ENCODE assay signal across 25 cellular contexts in the genomic region with DNA sequence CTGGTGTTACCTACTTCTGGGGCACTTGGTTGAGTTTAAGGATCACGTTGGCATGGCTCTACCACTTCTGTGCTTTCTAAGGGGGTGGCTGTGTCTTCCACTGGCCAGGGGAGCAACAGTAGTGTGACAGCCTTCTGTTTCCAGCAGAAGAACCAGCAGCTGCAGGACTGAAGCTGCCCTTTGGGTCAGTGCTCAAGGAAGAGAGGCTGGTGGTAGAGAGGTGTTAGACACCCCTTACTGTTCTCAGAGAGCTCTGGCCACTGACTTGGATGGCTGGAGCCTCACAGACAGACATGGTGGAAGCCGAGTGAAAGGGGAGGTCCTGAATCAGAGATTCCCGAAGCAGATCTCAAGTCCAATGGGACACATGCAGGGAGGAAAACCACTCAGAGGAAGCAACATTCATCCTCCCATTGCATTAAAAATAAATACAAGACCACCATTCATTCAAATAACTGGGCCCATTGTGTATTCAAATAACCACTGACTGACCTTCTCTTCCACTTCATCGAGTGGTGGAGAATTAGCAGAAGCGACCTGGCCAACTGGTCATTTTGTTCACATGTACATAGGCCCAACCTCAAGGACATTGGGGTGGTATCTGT.
DNase-seq lines count a peak whose midpoint lies in the region; ATAC-seq, FAIRE-seq and TF ChIP-seq lines count a peak whose summit lies in the region.
"Had no signal": no experiment of that assay in that cellular context is flagged by ENCODE, and none has a peak within 500 bp of the region (broad histone marks: within the 10 kb centered on the region; RNA-seq: fewer than 3 reads in every experiment).

No MANE protein-coding gene starts in this region.

- POLR2A ChIA-PET in H1 (lab: Charles Lee; ENCODE audit: partially characterized antibody) = no interaction called here

- H2AFZ ChIP-seq in H1 (ENCODE audit: low read length) = no peak overlapping the region

- H2BK15ac ChIP-seq in H1 (ENCODE audit: low read length) = no peak overlapping the region

- DNase-seq in RPMI7951 (ENCODE audit: low read depth) (peak; percentile 38), H1 (ENCODE audit: low read depth in 1 of 2, low spot score in 2 of 2) (no peak), foreskin melanocyte (peak; percentile 82), HCEC 1CT (no peak), T1000 (lab: John Stamatoyannopoulos, UW) (no peak)
- DNase-seq: BE2C; C1 segment of cervical spinal cord; CD4-positive, alpha-beta T cell; CD8-positive, alpha-beta T cell; COR-L47; DMS 273 treated with DMSO at 0.1 percent for 48 hours; DMS153; DMS53; DMS79; DND-41; EL; GDM1 had no signal

- no peak overlapping the region for H3K56ac ChIP-seq in H1 (replicated peaks; ENCODE audit: insufficient read length, low read depth, low read length)

- H4K8ac ChIP-seq in H1 (ENCODE audit: extremely low read depth, insufficient read depth, low read length) = peak overlapping the region; percentile 45; the same call in 1 of the 2 replicates

- no peak for TF ChIP-seq POLR2A in H1 (IDR thresholded peaks at IDR 0.05; ENCODE audit: control extremely low read depth in 1 of 2, low read depth in 2 of 2, low read length in 2 of 2)

- H3K23ac ChIP-seq in H1 (ENCODE audit: insufficient read length) = no peak overlapping the region

- no peaks in the 10 kb centered on the region for H3K79me2 ChIP-seq in H1 (ENCODE audit: control insufficient read depth in 1 of 2, insufficient read depth in 2 of 2, low read length in 2 of 2)

- H3K4me1 ChIP-seq in H1 (replicated peaks in 1 of 4; ENCODE audit: control insufficient read depth in 3 of 4, insufficient read depth in 4 of 4, low read length in 3 of 4) = peaks cover 2 to 11% (median 4%) of the 10 kb centered on the region in 4 experiments
- H3K4me1 ChIP-seq: A549, BE2C had no signal

- no peak overlapping the region for H3K18ac ChIP-seq in H1 (ENCODE audit: extremely low read depth, low read length)

- no peaks in the 10 kb centered on the region for H3K9me3 ChIP-seq in H1 (ENCODE audit: insufficient read depth in 2 of 2, low read depth in 1 of 2, low read length in 1 of 2)
- H3K9me3 ChIP-seq: A549, BE2C, BLaER1 had no signal

- TF ChIP-seq EP300 in H1 (IDR thresholded peaks at IDR 0.05; ENCODE audit: borderline replicate concordance in 1 of 2, low read depth in 2 of 2, low read length in 2 of 2) = no peak

- no peak overlapping the region for H2AK5ac ChIP-seq in H1 (ENCODE audit: low read depth, low read length)

- no peak for FAIRE-seq in H1 (lab: Jason Lieb, UNC)
- FAIRE-seq: A549, GM12878, GM12892, GM18507 had no signal

- H3K4me3 ChIP-seq in H1 (ENCODE audit: extremely low read depth in 1 of 4, insufficient read depth in 2 of 4, low read depth in 3 of 4, low read length in 4 of 4) = no peak overlapping the region
- H3K4me3 ChIP-seq: A549, BLaER1, GM12878 had no signal

- WGBS in H1 (ENCODE audit: extremely low coverage in 1 of 2, insufficient coverage in 1 of 2, insufficient read length in 1 of 2, insufficient replicate concordance in 2 of 2, low coverage in 1 of 2, low lambda C conversion rate in 2 of 2, missing lambda C conversion rate in 1 of 2), 2 experiments = 88% methylated on average over 5 of the region's 5 CpGs; no CpG with 5 or more reads in 1 of the 2 experiments

- no peak overlapping the region for H4K5ac ChIP-seq in H1 (ENCODE audit: insufficient read length, low read depth, low read length)

- H2BK20ac ChIP-seq in H1 (ENCODE audit: low read length) = no peak overlapping the region

- TF ChIP-seq CTCF in C4-2B (conservative IDR thresholded peaks at IDR 0.05) (no peak), H1 (IDR thresholded peaks at IDR 0.05; ENCODE audit: control extremely low read depth in 1 of 3, insufficient read depth in 1 of 3, low read depth in 1 of 3, low read length in 3 of 3) (no peak)

- H3K14ac ChIP-seq in H1 (ENCODE audit: insufficient read length) = no peak overlapping the region

- no peak overlapping the region for H2BK5ac ChIP-seq in H1 (ENCODE audit: low read depth, low read length)

- H3K79me1 ChIP-seq in H1 (ENCODE audit: low read depth, low read length) = no peaks in the 10 kb centered on the region

- no peak overlapping the region for H2BK12ac ChIP-seq in H1 (ENCODE audit: low read depth, low read length)

- TF ChIP-seq RAD21 in H1 (IDR thresholded peaks at IDR 0.05 in 1 of 2, conservative IDR thresholded peaks at IDR 0.05 in 1 of 2; ENCODE audit: low read depth in 2 of 2, low read length in 2 of 2) = no peak

- no peaks in the 10 kb centered on the region; a peak in 2 of 7 replicates for H3K27me3 ChIP-seq in H1 (replicated peaks in 1 of 4; ENCODE audit: control insufficient read depth in 3 of 4, extremely low read depth in 1 of 4, insufficient read depth in 3 of 4, low read length in 3 of 4)
- H3K27me3 ChIP-seq: BLaER1 had no signal

- H2BK120ac ChIP-seq in H1 (replicated peaks; ENCODE audit: low read depth, low read length) = no peak overlapping the region

- no peak overlapping the region for H3K4ac ChIP-seq in H1 (replicated peaks; ENCODE audit: insufficient read length, low read depth, low read length)

- no peak overlapping the region for H3K4me2 ChIP-seq in H1 (ENCODE audit: insufficient read depth in 1 of 2, low read depth in 2 of 2, low read length in 2 of 2)
- H3K4me2 ChIP-seq: A549, BLaER1 had no signal

- no peaks in the 10 kb centered on the region for H4K20me1 ChIP-seq in H1 (replicated peaks in 1 of 2; ENCODE audit: control insufficient read depth in 1 of 2, insufficient read depth in 2 of 2, low read length in 2 of 2)
- H4K20me1 ChIP-seq: BLaER1 had no signal

- ATAC-seq in HG02763 (IDR thresholded peaks at IDR 0.05; ENCODE audit: unreplicated experiment) = no peak
- ATAC-seq: A549; CD8-positive, alpha-beta T cell; GM12878 had no signal

- H3K27ac ChIP-seq in C4-2B = peak overlapping the region; percentile 24
- H3K27ac ChIP-seq in H1 (ENCODE audit: low read depth, low read length) = no peak overlapping the region
- H3K27ac ChIP-seq: 22Rv1, A549, BLaER1 had no signal

- peaks cover 7% of the 10 kb centered on the region for H3K23me2 ChIP-seq in H1 (ENCODE audit: low read depth, low read length)

- H4K91ac ChIP-seq in H1 (replicated peaks; ENCODE audit: insufficient read length, low read length) = no peak overlapping the region

- CTCF ChIA-PET in H1 (lab: Charles Lee; ENCODE audit: partially characterized antibody) = interaction anchor here (1.0 kb wide), 1 partner anchor 10 kb away, joined by 4 read pairs; no protein-coding TSS in a partner anchor

- no peaks in the 10 kb centered on the region for H3K36me3 ChIP-seq in H1 (ENCODE audit: control insufficient read depth in 2 of 4, insufficient read depth in 4 of 4, low read length in 3 of 4)
- H3K36me3 ChIP-seq: BE2C, BLaER1 had no signal

- H3K9ac ChIP-seq in H1 (replicated peaks in 1 of 4; ENCODE audit: extremely low read depth in 1 of 4, low read depth in 3 of 4, low read length in 3 of 4) = no peak overlapping the region
- H3K9ac ChIP-seq: BLaER1 had no signal

TF ChIP-seq in H1, 55 proteins besides CTCF, POLR2A, EP300 and RAD21:
- TF ChIP-seq YY1 (IDR thresholded peaks at IDR 0.05; ENCODE audit: low read depth, low read length) (no peak), TAF1 (IDR thresholded peaks at IDR 0.05; ENCODE audit: low read depth, low read length) (no peak), RBBP5 (IDR thresholded peaks at IDR 0.05; ENCODE audit: borderline replicate concordance, low read depth, low read length) (no peak), TBP (IDR thresholded peaks at IDR 0.05; ENCODE audit: low read depth, low read length) (no peak), NRF1 (IDR thresholded peaks at IDR 0.05; ENCODE audit: low read depth, low read length) (no peak), CHD2 (IDR thresholded peaks at IDR 0.05; ENCODE audit: low read length) (no peak), EGR1 (IDR thresholded peaks at IDR 0.05; ENCODE audit: borderline replicate concordance, low read depth, low read length) (no peak), PHF8 (conservative IDR thresholded peaks at IDR 0.05; ENCODE audit: low read depth, low read length) (no peak), BCL11A (IDR thresholded peaks at IDR 0.05; ENCODE audit: low read depth in 2 of 2, low read length in 2 of 2) (no peak)

Comparison
In these comparisons a context has a peak if more than half of its experiments do, and no peak if none do; other contexts are left out.
1. DNase-seq: peak in RPMI7951 (single experiment) and foreskin melanocyte (single experiment); none in H1 (0 of 2), HCEC 1CT (single experiment) and T1000 (single experiment).